18 cellular contexts compared by ENCODE assay signal in genomic region chr11:67369275-67369674, GRCh38. TPM values are rescaled to one million over a fixed set of nuclear protein-coding genes. Genes with fewer than 3 reads are reported as not detected.
DNase-seq lines count a peak whose midpoint lies in the region; ATAC-seq, FAIRE-seq and TF ChIP-seq lines count a peak whose summit lies in the region.
"Had no signal": no experiment of that assay in that cellular context is flagged by ENCODE, and none has a peak within 500 bp of the region (broad histone marks: within the 10 kb centered on the region; RNA-seq: fewer than 3 reads in every experiment).

No MANE protein-coding gene starts in this region.

- H3K56ac ChIP-seq in H1 (replicated peaks; ENCODE audit: insufficient read length, low read depth, low read length), result no peak overlapping the region

- TF ChIP-seq POLR2A in H1 (IDR thresholded peaks at IDR 0.05; ENCODE audit: control extremely low read depth in 1 of 2, low read depth in 2 of 2, low read length in 2 of 2) (no peak), vagina (IDR thresholded peaks at IDR 0.05) (no peak)

- no peak overlapping the region for H3K18ac ChIP-seq in H1 (ENCODE audit: extremely low read depth, low read length)

- no peak overlapping the region for H3K4ac ChIP-seq in H1 (replicated peaks; ENCODE audit: insufficient read length, low read depth, low read length)

- no peak overlapping the region for H2BK15ac ChIP-seq in H1 (ENCODE audit: low read length)

- CTCF ChIA-PET in H1 (lab: Charles Lee; ENCODE audit: partially characterized antibody), result interaction anchor here (0.7 to 34.8 kb wide), 9 partner anchors 10 to 348 kb away, joined by 3 to 1305 read pairs (median 10); partner anchors contain the start of genes POLD4 and RAD9A

- H2AFZ ChIP-seq in H1 (ENCODE audit: low read length) (no peak overlapping the region), osteoblast (ENCODE audit: low read length) (no peak overlapping the region)

- H3K27me3 ChIP-seq in H1 (replicated peaks in 1 of 4; ENCODE audit: control insufficient read depth in 3 of 4, extremely low read depth in 1 of 4, insufficient read depth in 3 of 4, low read length in 3 of 4) (peaks cover 0 to 34% (median 27%) of the 10 kb centered on the region in 4 experiments; a peak in 6 of 7 replicates), osteoblast (ENCODE audit: insufficient read depth, low read length) (no peaks in the 10 kb centered on the region), vagina (no peaks in the 10 kb centered on the region)
- H3K27me3 ChIP-seq: Peyer's patch, tibial artery had no signal

- peaks cover 20% of the 10 kb centered on the region for H3K27me3 Mint-ChIP-seq in stimulated activated naive CD8-positive, alpha-beta T cell treated with anti-CD3 and anti-CD28 coated beads, Interleukin-15, Interleukin-2, amounts not matched to agents 100 ng/mL and 50 ng/mL, for 24 hours

- H2BK12ac ChIP-seq in H1 (ENCODE audit: low read depth, low read length), result peak overlapping the region; percentile 68; the same call in 1 of the 2 replicates

- no peak for ATAC-seq in stimulated activated naive CD8-positive, alpha-beta T cell treated with anti-CD3 and anti-CD28 coated beads, Interleukin-15, Interleukin-2, amounts not matched to agents 100 U/mL and 50 U/mL, for 24 hours
- ATAC-seq in mucosa of descending colon, result no peak
- ATAC-seq: left colon had no signal

- H3K9me3 Mint-ChIP-seq in stimulated activated naive CD8-positive, alpha-beta T cell treated with anti-CD3 and anti-CD28 coated beads, Interleukin-15, Interleukin-2, amounts not matched to agents 100 ng/mL and 50 ng/mL, for 24 hours, result no peaks in the 10 kb centered on the region

- no peak overlapping the region for H3K9ac ChIP-seq in H1 (replicated peaks in 1 of 4; ENCODE audit: extremely low read depth in 1 of 4, low read depth in 3 of 4, low read length in 3 of 4)

- intact Hi-C loops in vagina (cut with DNase I), result no loop called here
- intact Hi-C loops in mucosa of descending colon (cut with DNase I, micrococcal nuclease), result no loop called here

- POLR2A ChIA-PET in H1 (lab: Charles Lee; ENCODE audit: partially characterized antibody), result interaction anchor here (0.8 to 1.4 kb wide), 5 partner anchors 8 to 177 kb away, joined by 3 to 5 read pairs (median 4); partner anchors contain the start of gene POLD4

- WGBS in H1 (ENCODE audit: extremely low coverage in 1 of 2, insufficient coverage in 1 of 2, insufficient read length in 1 of 2, insufficient replicate concordance in 2 of 2, low coverage in 1 of 2, low lambda C conversion rate in 2 of 2, missing lambda C conversion rate in 1 of 2), 2 experiments, result 95% methylated on average over 8 of the region's 8 CpGs; no CpG with 5 or more reads in 1 of the 2 experiments

- no peaks in the 10 kb centered on the region for H3K79me1 ChIP-seq in H1 (ENCODE audit: low read depth, low read length)

- H3K4me3 Mint-ChIP-seq in stimulated activated naive CD8-positive, alpha-beta T cell treated with anti-CD3 and anti-CD28 coated beads, Interleukin-15, Interleukin-2, amounts not matched to agents 100 ng/mL and 50 ng/mL, for 24 hours, result peak overlapping the region; percentile 10

- H2BK20ac ChIP-seq in H1 (ENCODE audit: low read length), result peak overlapping the region; percentile 40; the same call in 1 of the 2 replicates

- H3K4me1 Mint-ChIP-seq in stimulated activated naive CD8-positive, alpha-beta T cell treated with anti-CD3 and anti-CD28 coated beads, Interleukin-15, Interleukin-2, amounts not matched to agents 100 ng/mL and 50 ng/mL, for 24 hours (ENCODE audit: low read depth), result peaks cover 74% of the 10 kb centered on the region

- H2BK5ac ChIP-seq in H1 (ENCODE audit: low read depth, low read length), result no peak overlapping the region

- H3K36me3 ChIP-seq in H1 (ENCODE audit: control insufficient read depth in 2 of 4, insufficient read depth in 4 of 4, low read length in 3 of 4) (no peaks in the 10 kb centered on the region), osteoblast (ENCODE audit: insufficient read depth, low read length) (peaks cover 18% of the 10 kb centered on the region), vagina (no peaks in the 10 kb centered on the region), mucosa of descending colon (ENCODE audit: low read depth) (no peaks in the 10 kb centered on the region)

- 0 out of 2 replicates have a peak overlapping the region, but pooled peaks have one; percentile 84 for H2AK5ac ChIP-seq in H1 (ENCODE audit: low read depth, low read length)

- H4K20me1 ChIP-seq in H1 (replicated peaks in 1 of 2; ENCODE audit: control insufficient read depth in 1 of 2, insufficient read depth in 2 of 2, low read length in 2 of 2), result peaks cover 0 to 3% of the 10 kb centered on the region in 2 experiments
- H4K20me1 ChIP-seq in osteoblast (ENCODE audit: insufficient read depth, low read length), result peaks cover 71% of the 10 kb centered on the region

- TF ChIP-seq CTCF in H1 (IDR thresholded peaks at IDR 0.05; ENCODE audit: control extremely low read depth in 1 of 3, insufficient read depth in 1 of 3, low read depth in 1 of 3, low read length in 3 of 3), result no peak
- TF ChIP-seq CTCF in osteoblast (IDR thresholded peaks at IDR 0.05; ENCODE audit: extremely low read depth, low read depth, low read length), result no peak
- TF ChIP-seq CTCF in vagina (IDR thresholded peaks at IDR 0.05), result no peak
- no peak for TF ChIP-seq CTCF in mucosa of descending colon (IDR thresholded peaks at IDR 0.05)

- H4K91ac ChIP-seq in H1 (replicated peaks; ENCODE audit: insufficient read length, low read length), result no peak overlapping the region

- no peak for TF ChIP-seq RAD21 in H1 (IDR thresholded peaks at IDR 0.05 in 1 of 2, conservative IDR thresholded peaks at IDR 0.05 in 1 of 2; ENCODE audit: low read depth in 2 of 2, low read length in 2 of 2)

- no peak overlapping the region for H4K5ac ChIP-seq in H1 (ENCODE audit: insufficient read length, low read depth, low read length)

- no peak overlapping the region for H3K23ac ChIP-seq in H1 (ENCODE audit: insufficient read length)

- H3K27ac ChIP-seq in H1 (ENCODE audit: low read depth, low read length) (no peak overlapping the region), osteoblast (ENCODE audit: low read depth, low read length) (peak overlapping the region; percentile 66), vagina (peak overlapping the region; percentile 98)
- H3K27ac ChIP-seq: VCaP had no signal

- TF ChIP-seq EP300 in H1 (IDR thresholded peaks at IDR 0.05; ENCODE audit: borderline replicate concordance in 1 of 2, low read depth in 2 of 2, low read length in 2 of 2), result no peak

- H3K4me1 ChIP-seq in H1 (replicated peaks in 1 of 4; ENCODE audit: control insufficient read depth in 3 of 4, insufficient read depth in 4 of 4, low read length in 3 of 4), result peaks cover 0 to 27% (median 22%) of the 10 kb centered on the region in 4 experiments; a peak in 6 of 7 replicates
- peaks cover 59% of the 10 kb centered on the region for H3K4me1 ChIP-seq in osteoblast (ENCODE audit: insufficient read depth, low read length)
- peaks cover 90% of the 10 kb centered on the region for H3K4me1 ChIP-seq in vagina
- H3K4me1 ChIP-seq in mucosa of descending colon (ENCODE audit: low read depth), result peaks cover 30% of the 10 kb centered on the region

- H3K9me3 ChIP-seq in H1 (ENCODE audit: insufficient read depth in 2 of 2, low read depth in 1 of 2, low read length in 1 of 2) (no peaks in the 10 kb centered on the region), osteoblast (ENCODE audit: low read depth, low read length) (no peaks in the 10 kb centered on the region), vagina (no peaks in the 10 kb centered on the region), mucosa of descending colon (no peaks in the 10 kb centered on the region)
- H3K9me3 ChIP-seq: Peyer's patch, tibial artery had no signal

- H3K14ac ChIP-seq in H1 (ENCODE audit: insufficient read length), result no peak overlapping the region

- peaks cover 13% of the 10 kb centered on the region; the same call in 1 of the 2 replicates for H3K23me2 ChIP-seq in H1 (ENCODE audit: low read depth, low read length)

- H3K79me2 ChIP-seq in H1 (ENCODE audit: control insufficient read depth in 1 of 2, insufficient read depth in 2 of 2, low read length in 2 of 2), result no peaks in the 10 kb centered on the region
- peaks cover 86% of the 10 kb centered on the region for H3K79me2 ChIP-seq in osteoblast (ENCODE audit: insufficient read depth, low read length)

- H3K4me3 ChIP-seq in H1 (ENCODE audit: extremely low read depth in 1 of 4, insufficient read depth in 2 of 4, low read depth in 3 of 4, low read length in 4 of 4), result no peak overlapping the region
- H3K4me3 ChIP-seq in osteoblast (ENCODE audit: insufficient read depth, low read length), result peak overlapping the region; percentile 10
- H3K4me3 ChIP-seq in vagina, result no peak overlapping the region
- H3K4me3 ChIP-seq in mucosa of descending colon, result no peak overlapping the region
- H3K4me3 ChIP-seq: Peyer's patch, tibial artery had no signal

- H4K8ac ChIP-seq in H1 (ENCODE audit: extremely low read depth, insufficient read depth, low read length), result no peak overlapping the region

- DNase-seq in stimulated activated naive CD8-positive, alpha-beta T cell treated with anti-CD3 and anti-CD28 coated beads, Interleukin-15, Interleukin-2, amounts not matched to agents 100 U/mL and 50 U/mL, for 24 hours, result no peak
- DNase-seq in H1 (ENCODE audit: low read depth in 1 of 2, low spot score in 2 of 2), result no peak
- DNase-seq in osteoblast (ENCODE audit: insufficient read length, low spot score, missing footprints), result peak; percentile 91
- no peak for DNase-seq in vagina (ENCODE audit: extremely low spot score in 2 of 2)
- DNase-seq in mucosa of descending colon, result no peak
- DNase-seq in stimulated activated CD4-positive, alpha-beta T cell treated with anti-CD3 and anti-CD28 coated beads, Interleukin-4, amount 100 ng/mL, for 4 hours, result no peak
- DNase-seq in occipital lobe (lab: John Stamatoyannopoulos, UW), result no peak
- DNase-seq: GF-D8; left colon; MV-4-11; stimulated activated CD4-positive, alpha-beta T cell treated with anti-CD3 and anti-CD28 coated beads, Interleukin-1b, Interleukin-23, amount 100 ng/mL, for 48 hours; tibial artery had no signal

- no peak overlapping the region for H2BK120ac ChIP-seq in H1 (replicated peaks; ENCODE audit: low read depth, low read length)

- no peaks in the 10 kb centered on the region for H3K36me3 Mint-ChIP-seq in stimulated activated naive CD8-positive, alpha-beta T cell treated with anti-CD3 and anti-CD28 coated beads, Interleukin-15, Interleukin-2, amounts not matched to agents 100 ng/mL and 50 ng/mL, for 24 hours (ENCODE audit: low read depth)

- no peak overlapping the region for H3K4me2 ChIP-seq in H1 (ENCODE audit: insufficient read depth in 1 of 2, low read depth in 2 of 2, low read length in 2 of 2)
- peak overlapping the region; percentile 48 for H3K4me2 ChIP-seq in osteoblast (ENCODE audit: insufficient read depth, low read length)

- H3K27ac Mint-ChIP-seq in stimulated activated naive CD8-positive, alpha-beta T cell treated with anti-CD3 and anti-CD28 coated beads, Interleukin-15, Interleukin-2, amounts not matched to agents 100 ng/mL and 50 ng/mL, for 24 hours, result peak overlapping the region; percentile 1

- FAIRE-seq in H1 (lab: Jason Lieb, UNC), result no peak
- FAIRE-seq: D721Med, H54 had no signal

RNA-seq across cellular contexts. Expression of gene CLCF1, which starts 4.1 kb away (rescaled TPM):
- 0.32 and 0.57 TPM in 2 replicates for total RNA-seq in H1 (2021; fragmentation: NEBNext Ultra II Directional; extraction: Animal tissue kit (Norgen Biotek cat#: 25700))
- polyA plus RNA-seq in H1 (2011; rRNA removed), result 1.2 and 2.6 TPM in 2 replicates
- 1.0 TPM for polyA plus RNA-seq in H1 (2011; cell fraction: cytosol; rRNA removed)
- polyA plus RNA-seq in H1 (2011; cell fraction: nucleus; rRNA removed), result 2.7 TPM
- polyA plus RNA-seq in H1 (2012, experiment 1 of 2), result 0.81 to 1.2 TPM (median 1.0 TPM) in 4 replicates
- 0.81 TPM for polyA plus RNA-seq in H1 (2012, experiment 2 of 2)
- polyA plus RNA-seq in H1 (2013, experiment 1 of 2), result 0.95 TPM
- 0.66 TPM for polyA plus RNA-seq in H1 (2013, experiment 2 of 2)
- 0.54 TPM in 2 replicates for polyA minus RNA-seq in H1 (2011; rRNA and poly(A)+ RNA removed)
- not detected for polyA minus RNA-seq in H1 (2011; cell fraction: cytosol; rRNA and poly(A)+ RNA removed)
- 0.40 TPM for polyA minus RNA-seq in H1 (2011; cell fraction: nucleus; rRNA and poly(A)+ RNA removed)
- total RNA-seq in osteoblast (6.2 and 6.9 TPM in 2 replicates), vagina (20.6 TPM), mucosa of descending colon (1 to 10 TPM; 2.2 to 3.0 (median 2.7) TPM), occipital lobe (not detected)

RNA-seq across cellular contexts. Expression of gene POLD4, which starts 15.9 kb away (rescaled TPM):
- total RNA-seq in H1 (2021; fragmentation: NEBNext Ultra II Directional; extraction: Animal tissue kit (Norgen Biotek cat#: 25700)), result 18.5 and 21.2 TPM in 2 replicates
- 46.7 and 72.0 TPM in 2 replicates for polyA plus RNA-seq in H1 (2011; rRNA removed)
- 40.6 TPM for polyA plus RNA-seq in H1 (2011; cell fraction: cytosol; rRNA removed)
- 35.3 TPM for polyA plus RNA-seq in H1 (2011; cell fraction: nucleus; rRNA removed)
- 18.8 to 31.5 TPM (median 27.6 TPM) in 4 replicates for polyA plus RNA-seq in H1 (2012, experiment 1 of 2)
- 33.8 TPM for polyA plus RNA-seq in H1 (2012, experiment 2 of 2)
- 25.0 TPM for polyA plus RNA-seq in H1 (2013, experiment 1 of 2)
- polyA plus RNA-seq in H1 (2013, experiment 2 of 2), result 25.1 TPM
- polyA minus RNA-seq in H1 (2011; rRNA and poly(A)+ RNA removed), result 6.8 and 7.2 TPM in 2 replicates
- polyA minus RNA-seq in H1 (2011; cell fraction: cytosol; rRNA and poly(A)+ RNA removed), result 12.2 TPM
- 11.0 TPM for polyA minus RNA-seq in H1 (2011; cell fraction: nucleus; rRNA and poly(A)+ RNA removed)
- 43.3 and 59.4 TPM in 2 replicates for total RNA-seq in osteoblast
- total RNA-seq in vagina, result 80.0 TPM
- 100 to 1,000 TPM; 130 to 266 (median 201) TPM for total RNA-seq in mucosa of descending colon
- total RNA-seq in occipital lobe, result 3.6 TPM

RNA-seq across cellular contexts. Expression of gene RAD9A, which starts 22.5 kb away (rescaled TPM):
- 20.8 and 22.2 TPM in 2 replicates for total RNA-seq in H1 (2021; fragmentation: NEBNext Ultra II Directional; extraction: Animal tissue kit (Norgen Biotek cat#: 25700))
- 25.5 and 29.6 TPM in 2 replicates for polyA plus RNA-seq in H1 (2011; rRNA removed)
- polyA plus RNA-seq in H1 (2011; cell fraction: cytosol; rRNA removed), result 25.1 TPM
- polyA plus RNA-seq in H1 (2011; cell fraction: nucleus; rRNA removed), result 76.6 TPM
- polyA plus RNA-seq in H1 (2012, experiment 1 of 2), result 19.7 to 23.9 TPM (median 22.6 TPM) in 4 replicates
- 19.6 TPM for polyA plus RNA-seq in H1 (2012, experiment 2 of 2)
- polyA plus RNA-seq in H1 (2013, experiment 1 of 2), result 19.6 TPM
- 18.6 TPM for polyA plus RNA-seq in H1 (2013, experiment 2 of 2)
- polyA minus RNA-seq in H1 (2011; rRNA and poly(A)+ RNA removed), result 5.9 and 10.4 TPM in 2 replicates
- polyA minus RNA-seq in H1 (2011; cell fraction: cytosol; rRNA and poly(A)+ RNA removed), result 10.0 TPM
- polyA minus RNA-seq in H1 (2011; cell fraction: nucleus; rRNA and poly(A)+ RNA removed), result 17.6 TPM
- 7.6 and 10.3 TPM in 2 replicates for total RNA-seq in osteoblast
- 20.6 TPM for total RNA-seq in vagina
- 10 to 100 TPM; 27.9 to 39.3 (median 29.1) TPM for total RNA-seq in mucosa of descending colon
- 14.0 TPM for total RNA-seq in occipital lobe

RNA-seq across cellular contexts. Expression of gene PPP1CA, which starts 32.4 kb away (rescaled TPM):
- 198 and 210 TPM in 2 replicates for total RNA-seq in H1 (2021; fragmentation: NEBNext Ultra II Directional; extraction: Animal tissue kit (Norgen Biotek cat#: 25700))
- polyA plus RNA-seq in H1 (2011; rRNA removed), result 359 and 430 TPM in 2 replicates
- polyA plus RNA-seq in H1 (2011; cell fraction: cytosol; rRNA removed), result 274 TPM
- polyA plus RNA-seq in H1 (2011; cell fraction: nucleus; rRNA removed), result 218 TPM
- polyA plus RNA-seq in H1 (2012, experiment 1 of 2), result 139 to 201 TPM (median 197 TPM) in 4 replicates
- polyA plus RNA-seq in H1 (2012, experiment 2 of 2), result 283 TPM
- 157 TPM for polyA plus RNA-seq in H1 (2013, experiment 1 of 2)
- polyA plus RNA-seq in H1 (2013, experiment 2 of 2), result 156 TPM
- polyA minus RNA-seq in H1 (2011; rRNA and poly(A)+ RNA removed), result 140 and 166 TPM in 2 replicates
- 98.8 TPM for polyA minus RNA-seq in H1 (2011; cell fraction: cytosol; rRNA and poly(A)+ RNA removed)
- polyA minus RNA-seq in H1 (2011; cell fraction: nucleus; rRNA and poly(A)+ RNA removed), result 65.8 TPM
- total RNA-seq in osteoblast, result 161 and 169 TPM in 2 replicates
- total RNA-seq in vagina, result 102 TPM
- total RNA-seq in mucosa of descending colon, result 100 to 1,000 TPM; 130 to 239 (median 209) TPM
- total RNA-seq in occipital lobe, result 53.5 TPM

RNA-seq across cellular contexts. Expression of gene TBC1D10C, which starts 34.6 kb away (rescaled TPM):
- total RNA-seq in H1 (2021; fragmentation: NEBNext Ultra II Directional; extraction: Animal tissue kit (Norgen Biotek cat#: 25700)), result 0.69 TPM in 1 of 2 replicates, not detected in the other
- polyA plus RNA-seq in H1 (2011; rRNA removed), result 0.27 and 0.35 TPM in 2 replicates
- 0.16 TPM for polyA plus RNA-seq in H1 (2011; cell fraction: cytosol; rRNA removed)
- polyA plus RNA-seq in H1 (2011; cell fraction: nucleus; rRNA removed), result 1.6 TPM
- polyA plus RNA-seq in H1 (2012, experiment 1 of 2), result 0.11 to 1.00 TPM (median 0.55 TPM) in 4 replicates
- polyA plus RNA-seq in H1 (2012, experiment 2 of 2), result 0.31 TPM
- polyA plus RNA-seq in H1 (2013, experiment 1 of 2), result 0.41 TPM
- polyA plus RNA-seq in H1 (2013, experiment 2 of 2), result 0.46 TPM
- 0.22 and 0.41 TPM in 2 replicates for polyA minus RNA-seq in H1 (2011; rRNA and poly(A)+ RNA removed)
- polyA minus RNA-seq in H1 (2011; cell fraction: cytosol; rRNA and poly(A)+ RNA removed), result not detected
- polyA minus RNA-seq in H1 (2011; cell fraction: nucleus; rRNA and poly(A)+ RNA removed), result 0.40 TPM
- total RNA-seq in osteoblast, result not detected in 2 replicates
- total RNA-seq in vagina, result 6.6 TPM
- total RNA-seq in mucosa of descending colon, result 1 to 10 TPM; 5.0 to 8.4 (median 5.3) TPM
- 0.16 TPM for total RNA-seq in occipital lobe
- total RNA-seq: myocyte had no signal
